ENCODE assay signal across 10 cellular contexts in genomic region chr16:66578596-66579531, GRCh38. TPM values are rescaled to one million over a fixed set of nuclear protein-coding genes. Genes with fewer than 3 reads are reported as not detected.
DNase-seq lines count a peak whose midpoint lies in the region; ATAC-seq, FAIRE-seq and TF ChIP-seq lines count a peak whose summit lies in the region.
"Had no signal": no experiment of that assay in that cellular context is flagged by ENCODE, and none has a peak within 500 bp of the region (broad histone marks: within the 10 kb centered on the region; RNA-seq: fewer than 3 reads in every experiment).

TSS of gene CMTM2 (plus strand) at chr16:66579463. CDS start at chr16:66579608, 145 bp downstream.

- no peaks in the 10 kb centered on the region for H3K36me3 ChIP-seq in stomach
- H3K36me3 ChIP-seq: left lung had no signal

- no peaks in the 10 kb centered on the region for H3K9me3 Mint-ChIP-seq in activated CD4-positive, alpha-beta memory T cell treated with anti-CD3 and anti-CD28 coated beads for 36 hours
- no peaks in the 10 kb centered on the region for H3K9me3 Mint-ChIP-seq in activated CD4-positive, alpha-beta memory T cell treated with anti-CD3 and anti-CD28 coated beads, Interleukin-2, amount 10 ng/mL, durations not matched to agents 7 days and 5 days
- H3K9me3 Mint-ChIP-seq in activated naive CD8-positive, alpha-beta T cell treated with anti-CD3 and anti-CD28 coated beads, Interleukin-2, amount 10 ng/mL, durations not matched to agents 7 days and 5 days = no peaks in the 10 kb centered on the region

- intact Hi-C loops in activated CD4-positive, alpha-beta memory T cell treated with anti-CD3 and anti-CD28 coated beads for 36 hours (cut with micrococcal nuclease) = no loop called here
- intact Hi-C loops in left colon (cut with DNase I, micrococcal nuclease) (no loop called here), stomach (cut with DNase I; ENCODE audit: low total_unique reads) (no loop called here)

- TF ChIP-seq EP300 in stomach (IDR thresholded peaks at IDR 0.05) = no peak

- H3K27me3 Mint-ChIP-seq in activated CD4-positive, alpha-beta memory T cell treated with anti-CD3 and anti-CD28 coated beads for 36 hours = peaks cover 27% of the 10 kb centered on the region
- peaks cover 36% of the 10 kb centered on the region for H3K27me3 Mint-ChIP-seq in activated CD4-positive, alpha-beta memory T cell treated with anti-CD3 and anti-CD28 coated beads, Interleukin-2, amount 10 ng/mL, durations not matched to agents 7 days and 5 days
- H3K27me3 Mint-ChIP-seq in activated naive CD8-positive, alpha-beta T cell treated with anti-CD3 and anti-CD28 coated beads, Interleukin-2, amount 10 ng/mL, durations not matched to agents 7 days and 5 days = peaks cover 38% of the 10 kb centered on the region

- peak within 1 kb of the TSS; percentile 32 to 46 (median 34) for H3K4me3 ChIP-seq in stomach

- no peak for DNase-seq in activated CD4-positive, alpha-beta memory T cell treated with anti-CD3 and anti-CD28 coated beads for 36 hours
- no peak for DNase-seq in activated CD4-positive, alpha-beta memory T cell treated with anti-CD3 and anti-CD28 coated beads, Interleukin-2, amount 10 ng/mL, durations not matched to agents 7 days and 5 days
- DNase-seq in activated naive CD8-positive, alpha-beta T cell treated with anti-CD3 and anti-CD28 coated beads, Interleukin-2, amount 10 ng/mL, durations not matched to agents 7 days and 5 days = no peak
- DNase-seq in left colon = peak in 1 of 2 donors; percentile 21
- DNase-seq in stomach = no peak
- DNase-seq in kidney glomerular epithelial cell (lab: John Stamatoyannopoulos, UW) = no peak
- DNase-seq in GM12892 (ENCODE audit: insufficient read length) = no peak
- DNase-seq: SIG-M5 had no signal

- FAIRE-seq in GM12892 (lab: Jason Lieb, UNC) = no peak

- no peak for TF ChIP-seq CTCF in stomach (IDR thresholded peaks at IDR 0.05)

- CTCF ChIA-PET in activated CD4-positive, alpha-beta memory T cell treated with anti-CD3 and anti-CD28 coated beads for 36 hours (lab: Charles Lee) = interaction anchor here (0.6 to 2.6 kb wide), 7 partner anchors 11 to 221 kb away, joined by 3 to 14 read pairs (median 3); no protein-coding TSS in a partner anchor
- CTCF ChIA-PET in activated CD4-positive, alpha-beta memory T cell treated with anti-CD3 and anti-CD28 coated beads, Interleukin-2, amount 10 ng/mL, durations not matched to agents 7 days and 5 days (lab: Charles Lee) = interaction anchor here (2.0 to 4.1 kb wide), 3 partner anchors 11 to 30 kb away, joined by 7 to 19 read pairs (median 9); no protein-coding TSS in a partner anchor

- WGBS in stomach, 5 donors = 25 to 38% (median 27%) methylated on average over 51 to 78 of the region's 78 CpGs

- H3K9me3 ChIP-seq in stomach = no peaks in the 10 kb centered on the region
- H3K9me3 ChIP-seq: left lung had no signal

- no peak for TF ChIP-seq POLR2A in stomach (IDR thresholded peaks at IDR 0.05)
- no peak for TF ChIP-seq POLR2A in GM12892 (IDR thresholded peaks at IDR 0.05; ENCODE audit: low read depth, low read length)

- H3K4me3 Mint-ChIP-seq in activated CD4-positive, alpha-beta memory T cell treated with anti-CD3 and anti-CD28 coated beads for 36 hours = peak within 1 kb of the TSS; percentile 40
- no peak within 1 kb of the TSS for H3K4me3 Mint-ChIP-seq in activated CD4-positive, alpha-beta memory T cell treated with anti-CD3 and anti-CD28 coated beads, Interleukin-2, amount 10 ng/mL, durations not matched to agents 7 days and 5 days
- peak within 1 kb of the TSS; percentile 41 for H3K4me3 Mint-ChIP-seq in activated naive CD8-positive, alpha-beta T cell treated with anti-CD3 and anti-CD28 coated beads, Interleukin-2, amount 10 ng/mL, durations not matched to agents 7 days and 5 days

- peaks cover 0 to 17% (median 9%) of the 10 kb centered on the region in 4 donors for H3K4me1 ChIP-seq in stomach

- H3K4me1 Mint-ChIP-seq in activated CD4-positive, alpha-beta memory T cell treated with anti-CD3 and anti-CD28 coated beads for 36 hours (ENCODE audit: low read depth) = peaks cover 8% of the 10 kb centered on the region
- peaks cover 9% of the 10 kb centered on the region for H3K4me1 Mint-ChIP-seq in activated CD4-positive, alpha-beta memory T cell treated with anti-CD3 and anti-CD28 coated beads, Interleukin-2, amount 10 ng/mL, durations not matched to agents 7 days and 5 days
- peaks cover 13% of the 10 kb centered on the region for H3K4me1 Mint-ChIP-seq in activated naive CD8-positive, alpha-beta T cell treated with anti-CD3 and anti-CD28 coated beads, Interleukin-2, amount 10 ng/mL, durations not matched to agents 7 days and 5 days

- H3K27ac ChIP-seq in stomach = no peak within 1 kb of the TSS
- H3K27ac ChIP-seq: left lung had no signal

- peaks cover 0 to 24% (median 7%) of the 10 kb centered on the region in 3 donors for H3K27me3 ChIP-seq in stomach

- ATAC-seq in activated naive CD8-positive, alpha-beta T cell treated with anti-CD3 and anti-CD28 coated beads, Interleukin-2, amount 10 ng/mL, durations not matched to agents 7 days and 5 days (ENCODE audit: low read depth) = peak; percentile 36
- ATAC-seq in left colon (peak; percentile 31), HG03095 (IDR thresholded peaks at IDR 0.05; ENCODE audit: unreplicated experiment) (no peak)
- ATAC-seq: left lung had no signal

- H3K27ac Mint-ChIP-seq in activated CD4-positive, alpha-beta memory T cell treated with anti-CD3 and anti-CD28 coated beads for 36 hours = no peak within 1 kb of the TSS
- no peak within 1 kb of the TSS for H3K27ac Mint-ChIP-seq in activated CD4-positive, alpha-beta memory T cell treated with anti-CD3 and anti-CD28 coated beads, Interleukin-2, amount 10 ng/mL, durations not matched to agents 7 days and 5 days
- H3K27ac Mint-ChIP-seq in activated naive CD8-positive, alpha-beta T cell treated with anti-CD3 and anti-CD28 coated beads, Interleukin-2, amount 10 ng/mL, durations not matched to agents 7 days and 5 days = no peak within 1 kb of the TSS

- H3K36me3 Mint-ChIP-seq in activated CD4-positive, alpha-beta memory T cell treated with anti-CD3 and anti-CD28 coated beads for 36 hours = no peaks in the 10 kb centered on the region
- peaks cover 10% of the 10 kb centered on the region for H3K36me3 Mint-ChIP-seq in activated CD4-positive, alpha-beta memory T cell treated with anti-CD3 and anti-CD28 coated beads, Interleukin-2, amount 10 ng/mL, durations not matched to agents 7 days and 5 days (ENCODE audit: low read depth)
- peaks cover 10% of the 10 kb centered on the region for H3K36me3 Mint-ChIP-seq in activated naive CD8-positive, alpha-beta T cell treated with anti-CD3 and anti-CD28 coated beads, Interleukin-2, amount 10 ng/mL, durations not matched to agents 7 days and 5 days

- POLR2A ChIA-PET in activated CD4-positive, alpha-beta memory T cell treated with anti-CD3 and anti-CD28 coated beads for 36 hours (lab: Charles Lee) = interaction anchor here (0.7 to 0.8 kb wide), 2 partner anchors 12 to 26 kb away, joined by 3 read pairs; partner anchors contain the start of gene CKLF
- POLR2A ChIA-PET in activated CD4-positive, alpha-beta memory T cell treated with anti-CD3 and anti-CD28 coated beads, Interleukin-2, amount 10 ng/mL, durations not matched to agents 7 days and 5 days (lab: Charles Lee) = interaction anchor here (0.8 to 1.7 kb wide), 5 partner anchors 10 to 27 kb away, joined by 4 to 5 read pairs (median 4); partner anchors contain the start of gene CMTM3
- POLR2A ChIA-PET in activated naive CD8-positive, alpha-beta T cell treated with anti-CD3 and anti-CD28 coated beads, Interleukin-2, amount 10 ng/mL, durations not matched to agents 7 days and 5 days (lab: Charles Lee) = interaction anchor here (0.6 to 1.4 kb wide), 4 partner anchors 19 to 75 kb away, joined by 4 to 6 read pairs (median 5); no protein-coding TSS in a partner anchor

RNA-seq across cellular contexts. Expression of gene CMTM2, which starts in this region (rescaled TPM):
- under 1 TPM; 0.36 to 0.45 TPM for total RNA-seq in activated CD4-positive, alpha-beta memory T cell treated with anti-CD3 and anti-CD28 coated beads for 36 hours
- total RNA-seq in activated CD4-positive, alpha-beta memory T cell treated with anti-CD3 and anti-CD28 coated beads, Interleukin-2, amount 10 ng/mL, durations not matched to agents 7 days and 5 days = under 1 TPM; 0.43 to 0.83 TPM
- 1 to 10 TPM in 1 of 2 experiments, under 1 TPM in 1; 0.45 to 1.3 TPM for total RNA-seq in activated naive CD8-positive, alpha-beta T cell treated with anti-CD3 and anti-CD28 coated beads, Interleukin-2, amount 10 ng/mL, durations not matched to agents 7 days and 5 days
- not detected for total RNA-seq in left colon
- total RNA-seq in stomach = not detected
- polyA plus RNA-seq in stomach = under 1 TPM in 2 of 3 donors, not detected in 1; 0.48 to 0.50 TPM
- not detected for polyA plus RNA-seq in GM12892 (2012; ENCODE audit: missing spikeins)

Comparison
In these comparisons a context has a peak if more than half of its experiments do, and no peak if none do; other contexts are left out.
1. Peak in ATAC-seq in left colon; RNA of the gene not detected or under 1 TPM.